ENCODE assay signal across 21 cellular contexts in the genomic region with DNA sequence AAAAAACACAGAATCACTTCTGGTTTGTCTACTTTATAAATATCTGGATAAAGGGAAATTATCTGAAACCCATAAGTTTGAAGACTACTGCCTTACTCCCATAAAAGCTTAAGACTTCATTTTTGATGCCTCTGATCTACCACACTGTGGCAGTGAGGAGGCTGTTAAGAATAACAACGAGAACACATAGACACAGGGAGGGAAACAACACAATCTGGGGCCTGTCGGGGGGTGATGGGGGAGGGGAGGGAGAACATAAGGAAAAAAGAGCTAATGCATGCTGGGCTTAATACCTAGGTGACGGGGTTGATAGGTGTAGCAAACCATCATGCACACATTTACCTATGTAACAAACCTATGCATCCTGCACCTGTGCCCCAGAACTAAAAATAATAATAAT.
"Had no signal": no experiment of that assay in that cellular context is flagged by ENCODE, and none has a peak within 500 bp of the region (broad histone marks: within the 10 kb centered on the region; RNA-seq: fewer than 3 reads in every experiment).

No MANE protein-coding gene starts in this region.

- H3K36me3 Mint-ChIP-seq: naive thymus-derived CD4-positive, alpha-beta T cell; stimulated activated effector memory CD8-positive, alpha-beta T cell treated with anti-CD3 and anti-CD28 coated beads, Interleukin-12 subunit alpha, Interleukin-12 subunit beta, amount 100 ng/mL, for 72 hours had no signal

- ATAC-seq: foreskin keratinocyte; left colon; naive thymus-derived CD4-positive, alpha-beta T cell; psoas muscle; right lobe of liver; stimulated activated effector memory CD8-positive, alpha-beta T cell treated with anti-CD3 and anti-CD28 coated beads, Interleukin-12 subunit alpha, Interleukin-12 subunit beta, amount 100 ng/mL, for 72 hours; stimulated activated naive CD8-positive, alpha-beta T cell treated with anti-CD3 and anti-CD28 coated beads, Interleukin-15, Interleukin-2, amounts not matched to agents 100 U/mL and 50 U/mL, for 24 hours had no signal

- DNase-seq: cortex of kidney; dorsolateral prefrontal cortex; effector memory CD4-positive, alpha-beta T cell; foreskin keratinocyte; left colon; naive thymus-derived CD4-positive, alpha-beta T cell; nephron progenitor cell; psoas muscle; retina; right lobe of liver; stimulated activated CD4-positive, alpha-beta T cell treated with anti-CD3 and anti-CD28 coated beads, Interleukin-4, amount 100 ng/mL, for 1 hour; stimulated activated CD8-positive, alpha-beta memory T cell treated with anti-CD3 and anti-CD28 coated beads, Interleukin-4, amount 100 ng/mL, for 48 hours; stimulated activated naive CD8-positive, alpha-beta T cell treated with anti-CD3 and anti-CD28 coated beads, Interleukin-15, Interleukin-2, amounts not matched to agents 100 U/mL and 50 U/mL, for 24 hours; thyroid gland; upper lobe of left lung; uterus had no signal

- H3K4me2 ChIP-seq: hepatocyte had no signal

- H3K4me1 Mint-ChIP-seq: naive thymus-derived CD4-positive, alpha-beta T cell; stimulated activated effector memory CD8-positive, alpha-beta T cell treated with anti-CD3 and anti-CD28 coated beads, Interleukin-12 subunit alpha, Interleukin-12 subunit beta, amount 100 ng/mL, for 72 hours had no signal

- H3K9me3 Mint-ChIP-seq: naive thymus-derived CD4-positive, alpha-beta T cell; nephron progenitor cell had no signal

- H3K27ac Mint-ChIP-seq: naive thymus-derived CD4-positive, alpha-beta T cell; nephron progenitor cell; stimulated activated effector memory CD8-positive, alpha-beta T cell treated with anti-CD3 and anti-CD28 coated beads, Interleukin-12 subunit alpha, Interleukin-12 subunit beta, amount 100 ng/mL, for 72 hours had no signal

- H3K4me3 ChIP-seq: dorsolateral prefrontal cortex, hepatocyte, psoas muscle, right lobe of liver, suprapubic skin, thyroid gland, upper lobe of left lung, uterus had no signal

- H3K4me3 Mint-ChIP-seq: naive thymus-derived CD4-positive, alpha-beta T cell; nephron progenitor cell; stimulated activated effector memory CD8-positive, alpha-beta T cell treated with anti-CD3 and anti-CD28 coated beads, Interleukin-12 subunit alpha, Interleukin-12 subunit beta, amount 100 ng/mL, for 72 hours had no signal

- H3K27ac ChIP-seq: dorsolateral prefrontal cortex, epithelial cell of prostate, foreskin keratinocyte, hepatocyte, neutrophil, psoas muscle, right lobe of liver, suprapubic skin, thyroid gland, upper lobe of left lung, uterus had no signal

- H3K79me2 ChIP-seq: hepatocyte had no signal

- H3K36me3 ChIP-seq: neutrophil, right lobe of liver, suprapubic skin, thyroid gland, upper lobe of left lung, uterus had no signal

- H3K9me3 ChIP-seq: neutrophil, psoas muscle, right lobe of liver, suprapubic skin, thyroid gland, upper lobe of left lung, uterus had no signal

- H3K4me1 ChIP-seq: foreskin keratinocyte, psoas muscle, right lobe of liver, suprapubic skin, thyroid gland, upper lobe of left lung, uterus had no signal

- H3K27me3 ChIP-seq: dorsolateral prefrontal cortex, foreskin keratinocyte, hepatocyte, neutrophil, right lobe of liver, suprapubic skin, thyroid gland, upper lobe of left lung, uterus had no signal

- H2AFZ ChIP-seq: hepatocyte had no signal
